In genomic region chr2:109266998-109267854, GRCh38 we compare ENCODE assay signal across 14 cellular contexts.
A peak's percentile ranks its signal among the peaks of the same experiment; 100 is the strongest.
DNase-seq lines count a peak whose midpoint lies in the region; ATAC-seq and TF ChIP-seq lines count a peak whose summit lies in the region.
"Had no signal": no experiment of that assay in that cellular context is flagged by ENCODE, and none has a peak within 500 bp of the region (broad histone marks: within the 10 kb centered on the region; RNA-seq: fewer than 3 reads in every experiment).

No MANE protein-coding gene starts in this region.

- H3K9me3 ChIP-seq in esophagus muscularis mucosa: no peaks in the 10 kb centered on the region
- H3K9me3 ChIP-seq: uterus had no signal

- no peak overlapping the region for H3K4me3 ChIP-seq in esophagus muscularis mucosa
- H3K4me3 ChIP-seq: uterus had no signal

- H3K4me3 Mint-ChIP-seq in activated naive CD8-positive, alpha-beta T cell treated with anti-CD3 and anti-CD28 coated beads, Interleukin-2, amount 50 U/mL, for 24 hours: no peak overlapping the region
- H3K4me3 Mint-ChIP-seq: activated CD8-positive, alpha-beta T cell treated with anti-CD3 and anti-CD28 coated beads for 36 hours; activated naive CD4-positive, alpha-beta T cell treated with anti-CD3 and anti-CD28 coated beads, Interleukin-2, amount 50 U/mL, for 24 hours; T-helper 2 cell treated with Interferon-gamma antibody and Interleukin-4, amounts not matched to agents 5 μg/mL and 100 μg/mL, for 36 hours had no signal

- peak; percentile 26 for TF ChIP-seq EP300 in esophagus muscularis mucosa (IDR thresholded peaks at IDR 0.05)

- H3K27ac Mint-ChIP-seq in activated naive CD8-positive, alpha-beta T cell treated with anti-CD3 and anti-CD28 coated beads, Interleukin-2, amount 50 U/mL, for 24 hours: no peak overlapping the region
- H3K27ac Mint-ChIP-seq: activated CD8-positive, alpha-beta T cell treated with anti-CD3 and anti-CD28 coated beads for 36 hours; activated naive CD4-positive, alpha-beta T cell treated with anti-CD3 and anti-CD28 coated beads, Interleukin-2, amount 50 U/mL, for 24 hours; T-helper 2 cell treated with Interferon-gamma antibody and Interleukin-4, amounts not matched to agents 5 μg/mL and 100 μg/mL, for 36 hours had no signal

- H3K27ac ChIP-seq in esophagus muscularis mucosa (replicated peaks in 1 of 4): peak overlapping the region in 3 of 4 donors; percentile 37 to 50 (median 42)
- H3K27ac ChIP-seq: uterus had no signal

- no peaks in the 10 kb centered on the region for H3K4me1 Mint-ChIP-seq in activated naive CD8-positive, alpha-beta T cell treated with anti-CD3 and anti-CD28 coated beads, Interleukin-2, amount 50 U/mL, for 24 hours
- H3K4me1 Mint-ChIP-seq: activated naive CD4-positive, alpha-beta T cell treated with anti-CD3 and anti-CD28 coated beads, Interleukin-2, amount 50 U/mL, for 24 hours had no signal

- H3K27me3 Mint-ChIP-seq in activated naive CD8-positive, alpha-beta T cell treated with anti-CD3 and anti-CD28 coated beads, Interleukin-2, amount 50 U/mL, for 24 hours: peaks cover 2% of the 10 kb centered on the region
- H3K27me3 Mint-ChIP-seq: activated CD8-positive, alpha-beta T cell treated with anti-CD3 and anti-CD28 coated beads for 36 hours; activated naive CD4-positive, alpha-beta T cell treated with anti-CD3 and anti-CD28 coated beads, Interleukin-2, amount 50 U/mL, for 24 hours had no signal

- H3K36me3 Mint-ChIP-seq in activated naive CD8-positive, alpha-beta T cell treated with anti-CD3 and anti-CD28 coated beads, Interleukin-2, amount 50 U/mL, for 24 hours (ENCODE audit: low read depth): no peaks in the 10 kb centered on the region
- H3K36me3 Mint-ChIP-seq: activated naive CD4-positive, alpha-beta T cell treated with anti-CD3 and anti-CD28 coated beads, Interleukin-2, amount 50 U/mL, for 24 hours had no signal

- ATAC-seq in Right ventricle myocardium superior (ENCODE audit: poor library complexity) (peak; percentile 33), GM21737 (IDR thresholded peaks at IDR 0.05; ENCODE audit: unreplicated experiment) (no peak), HG03159 (IDR thresholded peaks at IDR 0.05; ENCODE audit: unreplicated experiment) (no peak)
- no peak for ATAC-seq in activated naive CD8-positive, alpha-beta T cell treated with anti-CD3 and anti-CD28 coated beads, Interleukin-2, amount 50 U/mL, for 24 hours
- ATAC-seq: activated CD8-positive, alpha-beta T cell treated with anti-CD3 and anti-CD28 coated beads for 36 hours had no signal

- peaks cover 23 to 48% (median 40%) of the 10 kb centered on the region in 4 donors for H3K4me1 ChIP-seq in esophagus muscularis mucosa
- H3K4me1 ChIP-seq: uterus had no signal

- no peaks in the 10 kb centered on the region for H3K36me3 ChIP-seq in esophagus muscularis mucosa
- H3K36me3 ChIP-seq: uterus had no signal

- H3K9me3 Mint-ChIP-seq in activated naive CD8-positive, alpha-beta T cell treated with anti-CD3 and anti-CD28 coated beads, Interleukin-2, amount 50 U/mL, for 24 hours: no peaks in the 10 kb centered on the region
- H3K9me3 Mint-ChIP-seq: activated CD8-positive, alpha-beta T cell treated with anti-CD3 and anti-CD28 coated beads for 36 hours; activated naive CD4-positive, alpha-beta T cell treated with anti-CD3 and anti-CD28 coated beads, Interleukin-2, amount 50 U/mL, for 24 hours; T-helper 2 cell treated with Interferon-gamma antibody and Interleukin-4, amounts not matched to agents 5 μg/mL and 100 μg/mL, for 36 hours had no signal

- 78% methylated on average over 9 of the region's 16 CpGs for WGBS in esophagus muscularis mucosa

- DNase-seq in Right ventricle myocardium superior: no peak
- no peak for DNase-seq in cardiac septum (ENCODE audit: low spot score)
- no peak for DNase-seq in esophagus muscularis mucosa (ENCODE audit: extremely low spot score)
- peak; percentile 92 to 96 for DNase-seq in lung microvascular endothelial cell (ENCODE audit: low read depth in 2 of 2)
- no peak for DNase-seq in nucleus accumbens (lab: John Stamatoyannopoulos, UW)
- no peak for DNase-seq in activated naive CD8-positive, alpha-beta T cell treated with anti-CD3 and anti-CD28 coated beads, Interleukin-2, amount 50 U/mL, for 24 hours
- DNase-seq: ACHN; activated CD8-positive, alpha-beta T cell treated with anti-CD3 and anti-CD28 coated beads for 36 hours; OCI-M1; uterus had no signal

- no peak for TF ChIP-seq POLR2A in esophagus muscularis mucosa (IDR thresholded peaks at IDR 0.05; ENCODE audit: low read depth)

- intact Hi-C loops in Right ventricle myocardium superior (cut with DNase I): no loop called here
- intact Hi-C loops in cardiac septum (cut with DNase I): no loop called here
- intact Hi-C loops in esophagus muscularis mucosa (cut with DNase I): no loop called here

- TF ChIP-seq CTCF in esophagus muscularis mucosa (IDR thresholded peaks at IDR 0.05): no peak

- no peaks in the 10 kb centered on the region for H3K27me3 ChIP-seq in esophagus muscularis mucosa
- H3K27me3 ChIP-seq: uterus had no signal

Comparison
In these comparisons a context has a peak if more than half of its experiments do, and no peak if none do; other contexts are left out.
1. DNase-seq: peak in lung microvascular endothelial cell (2 of 2); none in Right ventricle myocardium superior (single experiment), cardiac septum (single experiment), esophagus muscularis mucosa (single experiment), nucleus accumbens (0 of 56) and activated naive CD8-positive, alpha-beta T cell treated with anti-CD3 and anti-CD28 coated beads, Interleukin-2, amount 50 U/mL, for 24 hours (single experiment).